10 cellular contexts compared by ENCODE assay signal in the genomic region with DNA sequence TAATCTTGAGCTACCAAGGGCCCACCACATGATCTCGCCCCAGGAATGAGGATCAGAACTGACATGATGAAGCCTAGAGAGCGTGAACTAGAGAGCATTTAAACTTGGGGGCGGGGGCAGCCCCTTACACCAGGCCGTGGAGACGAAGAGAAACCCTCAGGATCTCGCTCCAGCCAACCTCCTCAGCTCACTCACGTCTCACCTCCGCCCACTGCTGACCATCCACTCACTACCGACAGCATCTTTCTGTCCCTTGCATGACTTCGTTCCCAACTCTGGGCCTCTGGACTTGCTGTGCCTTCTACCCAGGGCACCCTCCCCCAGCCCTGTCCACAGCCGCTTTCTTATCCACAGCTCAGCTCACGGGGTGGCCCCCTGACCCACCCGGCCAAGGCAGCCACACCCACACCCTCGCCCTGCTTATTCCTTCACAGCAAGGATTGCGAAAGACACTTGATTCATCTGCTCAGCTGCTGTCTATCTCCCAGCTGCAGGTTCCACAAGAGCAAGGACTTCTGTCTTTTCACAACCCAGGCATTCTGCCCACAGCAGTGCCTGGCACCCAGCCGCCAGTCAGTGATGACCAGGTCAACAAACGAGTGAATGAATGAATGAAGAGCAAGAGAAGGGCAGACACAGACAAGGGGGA. TPM values are rescaled to one million over a fixed set of nuclear protein-coding genes. Genes with fewer than 3 reads are reported as not detected.
DNase-seq lines count a peak whose midpoint lies in the region; ATAC-seq, FAIRE-seq and TF ChIP-seq lines count a peak whose summit lies in the region.
"Had no signal": no experiment of that assay in that cellular context is flagged by ENCODE, and none has a peak within 500 bp of the region (broad histone marks: within the 10 kb centered on the region; RNA-seq: fewer than 3 reads in every experiment).

No MANE protein-coding gene starts in this region.

- H3K9me3 ChIP-seq in breast epithelium (no peaks in the 10 kb centered on the region), right lobe of liver (no peaks in the 10 kb centered on the region), tibial nerve (no peaks in the 10 kb centered on the region), kidney (ENCODE audit: control insufficient read depth in 1 of 2, low read length in 2 of 2) (no peaks in the 10 kb centered on the region)

- no peaks in the 10 kb centered on the region for H3K4me1 ChIP-seq in breast epithelium
- H3K4me1 ChIP-seq in right lobe of liver, result peaks cover 0 to 10% (median 2%) of the 10 kb centered on the region in 4 donors
- H3K4me1 ChIP-seq in tibial nerve, result peaks cover 0 to 67% (median 9%) of the 10 kb centered on the region in 4 donors
- peaks cover 4 to 7% of the 10 kb centered on the region in 2 donors for H3K4me1 ChIP-seq in kidney (ENCODE audit: control insufficient read depth in 1 of 2, insufficient read depth in 1 of 2, low read depth in 1 of 2, low read length in 2 of 2)

- no peak overlapping the region for H3K4me3 ChIP-seq in breast epithelium
- no peak overlapping the region for H3K4me3 ChIP-seq in brain microvascular endothelial cell (ENCODE audit: low read depth, low read length)
- H3K4me3 ChIP-seq in right lobe of liver, result no peak overlapping the region
- no peak overlapping the region for H3K4me3 ChIP-seq in tibial nerve
- H3K4me3 ChIP-seq in kidney (ENCODE audit: low read length in 2 of 2), result no peak overlapping the region

- no peaks in the 10 kb centered on the region for H3K9me3 Mint-ChIP-seq in MCF 10A (ENCODE audit: unreplicated experiment)

- H3K36me3 ChIP-seq in breast epithelium (no peaks in the 10 kb centered on the region), brain microvascular endothelial cell (replicated peaks) (no peaks in the 10 kb centered on the region), right lobe of liver (no peaks in the 10 kb centered on the region), tibial nerve (no peaks in the 10 kb centered on the region), kidney (ENCODE audit: control insufficient read depth in 1 of 2, insufficient read depth in 2 of 2, low read length in 2 of 2) (no peaks in the 10 kb centered on the region)

- TF ChIP-seq EP300 in tibial nerve (IDR thresholded peaks at IDR 0.05), result no peak

- H3K36me3 Mint-ChIP-seq in MCF 10A (ENCODE audit: insufficient read depth, unreplicated experiment), result peaks cover 5% of the 10 kb centered on the region

- FAIRE-seq in kidney (lab: Jason Lieb, UNC), result no peak
- FAIRE-seq: D721Med had no signal

- intact Hi-C loops in MCF 10A (cut with micrococcal nuclease), result no loop called here
- intact Hi-C loops in breast epithelium (cut with DNase I; ENCODE audit: low total_unique reads), result no loop called here
- intact Hi-C loops in right lobe of liver (cut with DNase I), result no loop called here
- intact Hi-C loops in kidney (cut with DNase I), result no loop called here

- TF ChIP-seq CTCF in MCF 10A (IDR thresholded peaks at IDR 0.05; ENCODE audit: unreplicated experiment) (no peak), breast epithelium (IDR thresholded peaks at IDR 0.05) (no peak), brain microvascular endothelial cell (IDR thresholded peaks at IDR 0.05; ENCODE audit: low read depth, low read length, missing control alignments) (no peak), right lobe of liver (IDR thresholded peaks at IDR 0.05) (no peak), tibial nerve (IDR thresholded peaks at IDR 0.05) (no peak), kidney (IDR thresholded peaks at IDR 0.05; ENCODE audit: borderline replicate concordance, extremely low read depth, insufficient read depth) (no peak)

- H3K27ac Mint-ChIP-seq in MCF 10A (ENCODE audit: low read depth, unreplicated experiment), result no peak overlapping the region

- peak; percentile 70 to 91 (median 86) for ATAC-seq in right lobe of liver

- no peaks in the 10 kb centered on the region for H3K27me3 ChIP-seq in breast epithelium
- H3K27me3 ChIP-seq in brain microvascular endothelial cell (replicated peaks), result no peaks in the 10 kb centered on the region
- H3K27me3 ChIP-seq in right lobe of liver, result no peaks in the 10 kb centered on the region
- H3K27me3 ChIP-seq in tibial nerve, result no peaks in the 10 kb centered on the region

- no peaks in the 10 kb centered on the region for H3K27me3 Mint-ChIP-seq in MCF 10A (ENCODE audit: insufficient read depth, unreplicated experiment)

- in situ Hi-C loops in brain microvascular endothelial cell (cut with HindIII; ENCODE audit: low pct_ligation_motif_present, low sequenced_read_pairs), result no loop called here

- no peak for TF ChIP-seq POLR2A in breast epithelium (IDR thresholded peaks at IDR 0.05)
- TF ChIP-seq POLR2A in right lobe of liver (IDR thresholded peaks at IDR 0.05), result no peak
- TF ChIP-seq POLR2A in tibial nerve (IDR thresholded peaks at IDR 0.05), result no peak

- H3K9ac ChIP-seq in kidney (ENCODE audit: low read length in 2 of 2), result no peak overlapping the region

- WGBS in right lobe of liver (ENCODE audit: insufficient coverage, low coverage, low lambda C conversion rate, missing lambda C conversion rate), result 50% methylated on average over 15 of the region's 17 CpGs
- WGBS in tibial nerve, 2 donors, result 57 to 63% methylated on average over 17 of the region's 17 CpGs

- H3K4me1 Mint-ChIP-seq in MCF 10A (ENCODE audit: insufficient read depth, unreplicated experiment), result peaks cover 19% of the 10 kb centered on the region

- peak overlapping the region; percentile 5 for H3K4me3 Mint-ChIP-seq in MCF 10A (ENCODE audit: unreplicated experiment)

- no TSS peak for BruUV-seq in MCF 10A (replicated peaks; lab: Mats Ljungman, UMichigan)

- POLR2A ChIA-PET in MCF 10A (lab: Yijun Ruan, JAX), result interaction anchor here (1.0 to 1.3 kb wide), 2 partner anchors 9 to 57 kb away, joined by 3 to 4 read pairs; no protein-coding TSS in a partner anchor

- peak overlapping the region in 1 of 2 donors; percentile 7 for H3K27ac ChIP-seq in breast epithelium
- H3K27ac ChIP-seq in brain microvascular endothelial cell, result no peak overlapping the region
- H3K27ac ChIP-seq in right lobe of liver, result no peak overlapping the region
- peak overlapping the region in 2 of 4 donors; percentile 28 to 41 for H3K27ac ChIP-seq in tibial nerve
- no peak overlapping the region for H3K27ac ChIP-seq in kidney (ENCODE audit: low read depth in 2 of 2, low read length in 2 of 2)

- CTCF ChIA-PET in MCF 10A (lab: Yijun Ruan, JAX), result interaction anchor here (0.8 to 2.0 kb wide), 4 partner anchors 9 to 70 kb away, joined by 3 to 10 read pairs (median 6); no protein-coding TSS in a partner anchor

- peak; percentile 80 for DNase-seq in MCF 10A (ENCODE audit: unreplicated experiment)
- DNase-seq in breast epithelium (ENCODE audit: low spot score in 2 of 2), result no peak
- peak; percentile 25 for DNase-seq in brain microvascular endothelial cell
- DNase-seq in right lobe of liver, result peak; percentile 57 to 84 (median 74)
- DNase-seq in germinal center (ENCODE audit: low spot score), result no peak
- no peak for DNase-seq in tibial nerve (ENCODE audit: low spot score in 2 of 2)
- no peak for DNase-seq in kidney
- DNase-seq in NCI-H1930 (lab: John Stamatoyannopoulos, UW), result no peak
- DNase-seq: activated naive CD4-positive, alpha-beta T cell treated with Interleukin-2 at 50 U/mL for 16 hours had no signal

RNA-seq across cellular contexts. Expression of gene STX2, which starts 6.4 kb away (rescaled TPM):
- total RNA-seq in MCF 10A (2022) (19.0 and 21.6 TPM in 2 replicates), breast epithelium (10 to 100 TPM; 11.6 to 23.2 (median 15.4) TPM), right lobe of liver (10 to 100 TPM in 1 of 6 experiments, 1 to 10 TPM in 5; 5.3 to 11.8 (median 7.2) TPM), tibial nerve (10 to 100 TPM; 26.3 to 44.8 (median 33.6) TPM), kidney (20.4 TPM)
- 10.1 TPM for polyA plus RNA-seq in kidney (ENCODE audit: insufficient read depth, low read depth, low replicate concordance)

RNA-seq across cellular contexts. Expression of gene RAN, which starts 39.2 kb away (rescaled TPM):
- 1,362 and 1,467 TPM in 2 replicates for total RNA-seq in MCF 10A (2022)
- total RNA-seq in breast epithelium, result 100 to 1,000 TPM; 157 to 186 (median 162) TPM
- 100 to 1,000 TPM; 136 to 220 (median 147) TPM for total RNA-seq in right lobe of liver
- 100 to 1,000 TPM; 105 to 155 (median 124) TPM for total RNA-seq in tibial nerve
- 369 TPM for total RNA-seq in kidney
- polyA plus RNA-seq in kidney (ENCODE audit: insufficient read depth, low read depth, low replicate concordance), result 422 TPM

Comparison
In these comparisons a context has a peak if more than half of its experiments do, and no peak if none do; other contexts are left out.
1. DNase-seq: peak in MCF 10A (single experiment), brain microvascular endothelial cell (single experiment) and right lobe of liver (3 of 3); none in breast epithelium (0 of 2), germinal center (single experiment), tibial nerve (0 of 2), kidney (single experiment) and NCI-H1930 (0 of 2).